In the genomic region with DNA sequence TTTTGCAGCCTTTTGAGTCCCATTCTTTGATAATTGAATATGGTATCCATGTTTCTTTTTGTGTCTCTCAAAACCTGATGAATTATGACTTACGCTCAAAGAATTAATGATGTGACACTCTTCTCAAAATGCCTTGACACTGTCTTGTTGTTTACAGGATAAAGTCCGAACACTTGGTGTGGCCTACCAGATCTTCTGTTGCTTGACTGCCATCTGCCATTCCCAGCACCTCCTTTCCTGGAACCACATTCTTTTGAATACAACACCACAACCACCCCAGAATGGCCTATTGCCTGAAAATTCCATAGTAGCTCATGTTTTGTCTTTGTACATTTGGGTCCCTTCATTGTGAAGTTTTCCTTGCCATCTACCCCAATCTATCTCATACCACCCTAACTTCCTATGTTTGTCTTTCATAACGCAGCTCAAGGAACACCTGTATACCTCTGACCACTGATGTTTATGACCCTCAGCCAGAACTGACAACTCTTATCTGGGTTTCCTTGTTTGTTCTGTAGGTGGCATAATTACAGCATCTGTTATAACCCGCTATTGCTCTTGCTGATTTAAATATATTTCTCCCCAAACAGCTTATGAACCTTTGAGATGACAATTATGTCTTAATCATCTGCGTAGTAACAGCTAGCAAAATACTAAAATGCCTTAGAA, we compare ENCODE assay signal across 29 cellular contexts.
"Had no signal": no experiment of that assay in that cellular context is flagged by ENCODE, and none has a peak within 500 bp of the region (broad histone marks: within the 10 kb centered on the region; RNA-seq: fewer than 3 reads in every experiment).

No MANE protein-coding gene starts in this region.

- H3K36me3 Mint-ChIP-seq: type B pancreatic cell had no signal

- ATAC-seq: left cardiac atrium; left lung; lower lobe of right lung; naive thymus-derived CD4-positive, alpha-beta T cell; natural killer cell treated with Interleukin-12 subunit alpha and Interleukin-12 subunit beta and Interleukin-15 and Interleukin-18, amount 100 ng/mL, for 72 hours; pancreas; right cardiac atrium; sciatic nerve had no signal

- H3K4me1 Mint-ChIP-seq: naive thymus-derived CD4-positive, alpha-beta T cell; neural crest cell had no signal

- H3K9me3 Mint-ChIP-seq: type B pancreatic cell had no signal

- DNase-seq: hippocampal formation; kidney glomerular epithelial cell; left cardiac atrium; left lung; lower lobe of right lung; mammary epithelial cell; mesenchymal stem cell; naive thymus-derived CD4-positive, alpha-beta T cell; nucleus accumbens; pancreas; posterior cingulate gyrus; retina; right cardiac atrium; stimulated activated CD4-positive, alpha-beta T cell treated with anti-CD3 and anti-CD28 coated beads, Interleukin-12 subunit alpha, Interleukin-12 subunit beta, amount 100 ng/mL, for 4 hours; stimulated activated CD4-positive, alpha-beta T cell treated with anti-CD3 and anti-CD28 coated beads, Interleukin-15, amount 100 ng/mL, for 24 hours; stimulated activated CD4-positive, alpha-beta T cell treated with anti-CD3 and anti-CD28 coated beads, Interleukin-2, amount 100 ng/mL, for 24 hours; stimulated activated CD4-positive, alpha-beta T cell treated with anti-CD3 and anti-CD28 coated beads, Interleukin-4, amount 100 ng/mL, for 1 hour; stimulated activated naive CD4-positive, alpha-beta T cell; tibial artery; uterus had no signal

- H3K4me3 ChIP-seq: left lung, lower lobe of right lung, pancreas, prostate gland, skin epidermis, suprapubic skin, thoracic aorta, tibial artery, uterus had no signal

- H3K4me3 Mint-ChIP-seq: naive thymus-derived CD4-positive, alpha-beta T cell; natural killer cell treated with Interleukin-12 subunit alpha and Interleukin-12 subunit beta and Interleukin-15 and Interleukin-18, amount 100 ng/mL, for 72 hours; neural crest cell; stimulated activated naive CD8-positive, alpha-beta T cell treated with anti-CD3 and anti-CD28 coated beads, Interleukin-15, Interleukin-2, amounts not matched to agents 100 ng/mL and 50 ng/mL, for 24 hours; type B pancreatic cell had no signal

- H3K27ac Mint-ChIP-seq: naive thymus-derived CD4-positive, alpha-beta T cell; natural killer cell treated with Interleukin-12 subunit alpha and Interleukin-12 subunit beta and Interleukin-15 and Interleukin-18, amount 100 ng/mL, for 72 hours; stimulated activated naive CD8-positive, alpha-beta T cell treated with anti-CD3 and anti-CD28 coated beads, Interleukin-15, Interleukin-2, amounts not matched to agents 100 ng/mL and 50 ng/mL, for 24 hours; type B pancreatic cell had no signal

- H3K27me3 Mint-ChIP-seq: naive thymus-derived CD4-positive, alpha-beta T cell; natural killer cell treated with Interleukin-12 subunit alpha and Interleukin-12 subunit beta and Interleukin-15 and Interleukin-18, amount 100 ng/mL, for 72 hours; stimulated activated naive CD8-positive, alpha-beta T cell treated with anti-CD3 and anti-CD28 coated beads, Interleukin-15, Interleukin-2, amounts not matched to agents 100 ng/mL and 50 ng/mL, for 24 hours; type B pancreatic cell had no signal
